ENCODE assay signal across 1 cellular context in the genomic region with DNA sequence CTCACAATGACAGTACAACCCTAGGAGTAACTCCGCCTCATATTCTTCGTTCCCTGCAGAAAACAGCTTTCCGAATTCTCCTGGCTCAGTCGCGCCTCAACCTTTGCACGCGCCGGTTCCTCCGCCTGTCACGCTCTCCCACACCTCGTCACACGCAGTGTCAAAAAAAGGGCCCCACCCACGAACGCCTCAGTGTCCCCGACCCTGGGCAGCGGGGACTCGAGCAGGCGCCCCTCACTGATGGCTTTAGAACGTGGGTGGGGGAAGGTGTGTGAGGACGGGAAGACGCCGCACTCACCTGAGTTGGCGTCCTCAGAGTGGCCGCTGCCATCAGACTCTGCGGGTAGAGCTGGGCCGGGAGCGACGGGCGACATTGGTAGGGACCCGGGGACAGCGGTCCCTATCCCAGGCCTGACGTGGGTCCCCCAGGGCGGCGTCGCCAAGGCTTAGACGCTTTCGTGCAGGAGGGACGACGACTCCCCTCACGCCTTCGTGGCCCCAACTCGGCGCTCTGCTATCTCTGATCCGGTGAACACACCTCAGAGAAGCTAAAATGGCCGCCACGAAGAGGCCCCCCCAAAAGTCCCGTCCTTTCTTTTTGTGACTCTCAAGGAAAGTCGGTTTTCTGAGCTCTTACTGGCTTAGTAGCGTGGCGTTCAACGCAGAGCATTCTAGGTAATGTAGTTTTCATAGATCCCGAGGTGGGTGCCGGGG.
TF ChIP-seq lines count a peak whose summit lies in the region.

A gene (minus strand): TSS at position 564 of the 714 bp plus-strand sequence. CDS start 233 bp downstream, at position 331.

TF ChIP-seq in WTC11, 78 proteins besides CTCF, POLR2A, EP300 and RAD21 (continued from another document):
- no peak for TF ChIP-seq ZNF219 (CRISPR knock-in tag; IDR thresholded peaks at IDR 0.05; ENCODE audit: borderline replicate concordance)
- TF ChIP-seq, protein P1, sequence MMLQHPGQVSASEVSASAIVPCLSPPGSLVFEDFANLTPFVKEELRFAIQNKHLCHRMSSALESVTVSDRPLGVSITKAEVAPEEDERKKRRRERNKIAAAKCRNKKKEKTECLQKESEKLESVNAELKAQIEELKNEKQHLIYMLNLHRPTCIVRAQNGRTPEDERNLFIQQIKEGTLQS (CRISPR knock-in tag; conservative IDR thresholded peaks at IDR 0.05) = no peak
- TF ChIP-seq FOXJ3 (CRISPR knock-in tag; IDR thresholded peaks at IDR 0.05; ENCODE audit: borderline replicate concordance) = no peak
- TF ChIP-seq, protein P2, sequence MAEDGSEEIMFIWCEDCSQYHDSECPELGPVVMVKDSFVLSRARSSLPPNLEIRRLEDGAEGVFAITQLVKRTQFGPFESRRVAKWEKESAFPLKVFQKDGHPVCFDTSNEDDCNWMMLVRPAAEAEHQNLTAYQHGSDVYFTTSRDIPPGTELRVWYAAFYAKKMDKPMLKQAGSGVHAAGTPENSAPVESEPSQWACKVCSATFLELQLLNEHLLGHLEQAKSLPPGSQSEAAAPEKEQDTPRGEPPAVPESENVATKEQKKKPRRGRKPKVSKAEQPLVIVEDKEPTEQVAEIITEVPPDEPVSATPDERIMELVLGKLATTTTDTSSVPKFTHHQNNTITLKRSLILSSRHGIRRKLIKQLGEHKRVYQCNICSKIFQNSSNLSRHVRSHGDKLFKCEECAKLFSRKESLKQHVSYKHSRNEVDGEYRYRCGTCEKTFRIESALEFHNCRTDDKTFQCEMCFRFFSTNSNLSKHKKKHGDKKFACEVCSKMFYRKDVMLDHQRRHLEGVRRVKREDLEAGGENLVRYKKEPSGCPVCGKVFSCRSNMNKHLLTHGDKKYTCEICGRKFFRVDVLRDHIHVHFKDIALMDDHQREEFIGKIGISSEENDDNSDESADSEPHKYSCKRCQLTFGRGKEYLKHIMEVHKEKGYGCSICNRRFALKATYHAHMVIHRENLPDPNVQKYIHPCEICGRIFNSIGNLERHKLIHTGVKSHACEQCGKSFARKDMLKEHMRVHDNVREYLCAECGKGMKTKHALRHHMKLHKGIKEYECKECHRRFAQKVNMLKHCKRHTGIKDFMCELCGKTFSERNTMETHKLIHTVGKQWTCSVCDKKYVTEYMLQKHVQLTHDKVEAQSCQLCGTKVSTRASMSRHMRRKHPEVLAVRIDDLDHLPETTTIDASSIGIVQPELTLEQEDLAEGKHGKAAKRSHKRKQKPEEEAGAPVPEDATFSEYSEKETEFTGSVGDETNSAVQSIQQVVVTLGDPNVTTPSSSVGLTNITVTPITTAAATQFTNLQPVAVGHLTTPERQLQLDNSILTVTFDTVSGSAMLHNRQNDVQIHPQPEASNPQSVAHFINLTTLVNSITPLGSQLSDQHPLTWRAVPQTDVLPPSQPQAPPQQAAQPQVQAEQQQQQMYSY (CRISPR knock-in tag; IDR thresholded peaks at IDR 0.05) = no peak
- no peak for TF ChIP-seq ZNF423 (CRISPR knock-in tag; IDR thresholded peaks at IDR 0.05)
- no peak for TF ChIP-seq CREM (CRISPR knock-in tag; IDR thresholded peaks at IDR 0.05)
- no peak for TF ChIP-seq EMX1 (CRISPR knock-in tag; IDR thresholded peaks at IDR 0.05)
- TF ChIP-seq NFATC4 (CRISPR knock-in tag; IDR thresholded peaks at IDR 0.05) = no peak
- TF ChIP-seq ZNF396 (CRISPR knock-in tag; IDR thresholded peaks at IDR 0.05; ENCODE audit: borderline replicate concordance) = no peak
- no peak for TF ChIP-seq ZNF263 (CRISPR knock-in tag; IDR thresholded peaks at IDR 0.05; ENCODE audit: low read depth)
- TF ChIP-seq, protein P3, sequence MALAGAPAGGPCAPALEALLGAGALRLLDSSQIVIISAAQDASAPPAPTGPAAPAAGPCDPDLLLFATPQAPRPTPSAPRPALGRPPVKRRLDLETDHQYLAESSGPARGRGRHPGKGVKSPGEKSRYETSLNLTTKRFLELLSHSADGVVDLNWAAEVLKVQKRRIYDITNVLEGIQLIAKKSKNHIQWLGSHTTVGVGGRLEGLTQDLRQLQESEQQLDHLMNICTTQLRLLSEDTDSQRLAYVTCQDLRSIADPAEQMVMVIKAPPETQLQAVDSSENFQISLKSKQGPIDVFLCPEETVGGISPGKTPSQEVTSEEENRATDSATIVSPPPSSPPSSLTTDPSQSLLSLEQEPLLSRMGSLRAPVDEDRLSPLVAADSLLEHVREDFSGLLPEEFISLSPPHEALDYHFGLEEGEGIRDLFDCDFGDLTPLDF (CRISPR knock-in tag; IDR thresholded peaks at IDR 0.05) = no peak
- no peak for TF ChIP-seq ZNF138 (CRISPR knock-in tag; conservative IDR thresholded peaks at IDR 0.05)
- TF ChIP-seq FOXK1 (CRISPR knock-in tag; IDR thresholded peaks at IDR 0.05) = no peak; the same call in 1 of the 2 replicates
- TF ChIP-seq, protein P4, sequence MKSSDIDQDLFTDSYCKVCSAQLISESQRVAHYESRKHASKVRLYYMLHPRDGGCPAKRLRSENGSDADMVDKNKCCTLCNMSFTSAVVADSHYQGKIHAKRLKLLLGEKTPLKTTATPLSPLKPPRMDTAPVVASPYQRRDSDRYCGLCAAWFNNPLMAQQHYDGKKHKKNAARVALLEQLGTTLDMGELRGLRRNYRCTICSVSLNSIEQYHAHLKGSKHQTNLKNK (CRISPR knock-in tag; IDR thresholded peaks at IDR 0.05) = no peak
